ENCODE assay signal across 24 cellular contexts in genomic region chr7:55260671-55261385, GRCh38.
"Had no signal": no experiment of that assay in that cellular context is flagged by ENCODE, and none has a peak within 500 bp of the region (broad histone marks: within the 10 kb centered on the region; RNA-seq: fewer than 3 reads in every experiment).

No MANE protein-coding gene starts in this region.

- H3K4me3 ChIP-seq: cardiac muscle cell, colonic mucosa, heart right ventricle, left ventricle myocardium inferior, lower lobe of right lung, pancreas, prostate gland, sigmoid colon, skin epidermis, testis, tibial nerve had no signal

- H3K27ac Mint-ChIP-seq: memory B cell; naive B cell; stimulated activated naive B cell treated with anti-CD40 and anti-IgM and Interleukin-4, amounts not matched to agents 10 μg/mL and 1 μg/mL and 100 μg/mL, for 72 hours had no signal

- H3K36me3 ChIP-seq: cardiac muscle cell, colonic mucosa, heart right ventricle, left ventricle myocardium inferior, lower lobe of right lung, pancreas, prostate gland, sigmoid colon, tibial nerve had no signal

- H3K9me3 ChIP-seq: colonic mucosa, heart right ventricle, left ventricle myocardium inferior, lower lobe of right lung, pancreas, prostate gland, sigmoid colon, testis had no signal

- H3K4me3 Mint-ChIP-seq: memory B cell; naive B cell; neural crest cell; stimulated activated naive B cell treated with anti-CD40 and anti-IgM and Interleukin-4, amounts not matched to agents 10 μg/mL and 1 μg/mL and 100 μg/mL, for 72 hours; stimulated activated naive CD8-positive, alpha-beta T cell treated with anti-CD3 and anti-CD28 coated beads, Interleukin-15, amount 100 ng/mL, for 72 hours had no signal

- H3K4me1 Mint-ChIP-seq: memory B cell had no signal

- DNase-seq: colonic mucosa; dermis blood vessel endothelial cell; effector CD4-positive, alpha-beta T cell; foreskin melanocyte; heart right ventricle; hypothalamus; left ventricle myocardium inferior; lower lobe of right lung; naive B cell; nucleus accumbens; pancreas; retina; sigmoid colon; stimulated activated CD4-positive, alpha-beta T cell treated with anti-CD3 and anti-CD28 coated beads, Interleukin-2, amount 100 ng/mL, for 24 hours; stimulated activated CD4-positive, alpha-beta T cell treated with anti-CD3 and anti-CD28 coated beads, Interleukin-4, amount 100 ng/mL, for 4 hours; stimulated activated naive B cell treated with anti-CD40 and anti-IgM and Interleukin-4, amounts not matched to agents 10 μg/mL and 1 μg/mL and 100 μg/mL, for 72 hours; stimulated activated naive CD8-positive, alpha-beta T cell treated with anti-CD3 and anti-CD28 coated beads, Interleukin-15, amount 100 ng/mL, for 72 hours; testis had no signal

- H3K36me3 Mint-ChIP-seq: memory B cell; stimulated activated naive B cell treated with anti-CD40 and anti-IgM and Interleukin-4, amounts not matched to agents 10 μg/mL and 1 μg/mL and 100 μg/mL, for 72 hours had no signal

- H3K27me3 ChIP-seq: colonic mucosa, pancreas, testis had no signal

- H3K27ac ChIP-seq: cardiac muscle cell, colonic mucosa, heart right ventricle, left ventricle myocardium inferior, lower lobe of right lung, pancreas, prostate gland, sigmoid colon, skin epidermis, testis, tibial nerve had no signal

- H3K9me3 Mint-ChIP-seq: memory B cell; naive B cell; neural crest cell; stimulated activated naive B cell treated with anti-CD40 and anti-IgM and Interleukin-4, amounts not matched to agents 10 μg/mL and 1 μg/mL and 100 μg/mL, for 72 hours; stimulated activated naive CD8-positive, alpha-beta T cell treated with anti-CD3 and anti-CD28 coated beads, Interleukin-15, amount 100 ng/mL, for 72 hours had no signal

- H3K4me1 ChIP-seq: colonic mucosa, left ventricle myocardium inferior, testis had no signal
